Comparison of ENCODE assay signal across 19 cellular contexts in the genomic region with DNA sequence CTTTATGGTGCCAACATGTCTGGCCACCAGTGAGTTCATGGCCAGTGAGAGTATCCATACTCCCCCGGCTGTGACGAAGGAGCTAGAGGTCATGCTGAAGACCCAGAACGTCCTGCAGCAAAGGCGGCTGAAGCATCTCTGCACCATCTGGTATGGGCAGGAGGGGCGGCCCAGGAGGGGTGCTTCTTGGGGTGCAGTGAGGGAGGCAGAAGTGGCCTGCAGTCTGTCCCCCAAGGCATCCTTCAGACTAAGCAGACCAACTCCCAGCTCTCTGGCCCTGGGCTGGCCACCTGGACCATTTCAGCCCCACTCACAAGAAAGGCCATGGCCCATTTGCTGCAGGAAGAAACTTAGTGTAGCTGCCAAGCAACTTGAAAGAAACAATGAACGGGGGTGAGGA. TPM values are rescaled to one million over a fixed set of nuclear protein-coding genes. Genes with fewer than 3 reads are reported as not detected.
A peak's percentile ranks its signal among the peaks of the same experiment; 100 is the strongest.
DNase-seq lines count a peak whose midpoint lies in the region; ATAC-seq and TF ChIP-seq lines count a peak whose summit lies in the region.
"Had no signal": no experiment of that assay in that cellular context is flagged by ENCODE, and none has a peak within 500 bp of the region (broad histone marks: within the 10 kb centered on the region; RNA-seq: fewer than 3 reads in every experiment).

No MANE protein-coding gene starts in this region.

- H3K4me1 ChIP-seq in esophagus muscularis mucosa (no peaks in the 10 kb centered on the region), spleen (no peaks in the 10 kb centered on the region), uterus (no peaks in the 10 kb centered on the region), left ventricle myocardium inferior (no peaks in the 10 kb centered on the region), H9 (ENCODE audit: insufficient read depth, low read length) (no peaks in the 10 kb centered on the region)
- H3K4me1 ChIP-seq: BE2C, Caco-2 had no signal

- H4K91ac ChIP-seq in H9 (ENCODE audit: insufficient read length, low read depth, low read length), result no peak overlapping the region

- H2BK12ac ChIP-seq in H9 (ENCODE audit: insufficient read length, low read depth, low read length), result no peak overlapping the region

- H3K4me1 Mint-ChIP-seq in nephron progenitor cell (peaks cover 4% of the 10 kb centered on the region), H9 (peaks cover 0 to 6% of the 10 kb centered on the region in 2 experiments; a peak in 2 of 4 replicates)
- H3K4me1 Mint-ChIP-seq in activated CD8-positive, alpha-beta T cell treated with anti-CD3 and anti-CD28 coated beads, Interleukin-2, amount 10 ng/mL, durations not matched to agents 7 days and 5 days (ENCODE audit: low read depth), result peaks cover 12% of the 10 kb centered on the region

- no peak overlapping the region for H2AFZ ChIP-seq in H9 (ENCODE audit: low read length)

- H3K27me3 ChIP-seq in H7 (ENCODE audit: control insufficient read depth, insufficient read depth, low read length) (no peaks in the 10 kb centered on the region), esophagus muscularis mucosa (no peaks in the 10 kb centered on the region), spleen (replicated peaks in 1 of 7) (no peaks in the 10 kb centered on the region), uterus (no peaks in the 10 kb centered on the region), left ventricle myocardium inferior (ENCODE audit: low read depth) (no peaks in the 10 kb centered on the region), H9 (ENCODE audit: insufficient read depth, low read length) (no peaks in the 10 kb centered on the region)
- H3K27me3 ChIP-seq: BE2C; BLaER1 treated with 17β-estradiol and CSF1 and Interleukin-3, amounts not matched to agents 10 nM and 100 nM had no signal

- CTCF ChIA-PET in activated CD8-positive, alpha-beta T cell treated with anti-CD3 and anti-CD28 coated beads, Interleukin-2, amount 10 ng/mL, durations not matched to agents 7 days and 5 days (lab: Charles Lee), result no interaction called here

- H3K9me3 Mint-ChIP-seq in nephron progenitor cell (no peaks in the 10 kb centered on the region), H9 (no peaks in the 10 kb centered on the region; a peak in 1 of 5 replicates)
- H3K9me3 Mint-ChIP-seq in activated CD8-positive, alpha-beta T cell treated with anti-CD3 and anti-CD28 coated beads, Interleukin-2, amount 10 ng/mL, durations not matched to agents 7 days and 5 days (ENCODE audit: insufficient read depth), result no peaks in the 10 kb centered on the region
- H3K9me3 Mint-ChIP-seq: CD4-positive, alpha-beta T cell; CD8-positive, alpha-beta T cell had no signal

- no peak overlapping the region for H2BK20ac ChIP-seq in H9 (ENCODE audit: low read depth, low read length, poor library complexity, severe bottlenecking)

- H3K36me3 Mint-ChIP-seq in nephron progenitor cell (ENCODE audit: low read depth) (peaks cover 29% of the 10 kb centered on the region), H9 (ENCODE audit: insufficient read depth in 1 of 3, low read depth in 3 of 3) (peaks cover 5 to 35% (median 22%) of the 10 kb centered on the region in 3 experiments)
- H3K36me3 Mint-ChIP-seq in activated CD8-positive, alpha-beta T cell treated with anti-CD3 and anti-CD28 coated beads, Interleukin-2, amount 10 ng/mL, durations not matched to agents 7 days and 5 days (ENCODE audit: low read depth), result peaks cover 6% of the 10 kb centered on the region

- H3K4ac ChIP-seq in H9 (ENCODE audit: low read depth, low read length), result no peak overlapping the region

- H4K20me1 ChIP-seq in H9 (ENCODE audit: control insufficient read depth, insufficient read depth, insufficient read length), result no peaks in the 10 kb centered on the region
- H4K20me1 ChIP-seq: BLaER1 treated with 17β-estradiol and CSF1 and Interleukin-3, amounts not matched to agents 10 nM and 100 nM had no signal

- no peak overlapping the region for H2BK5ac ChIP-seq in H9 (ENCODE audit: insufficient read length, low read length)

- H3K4me3 ChIP-seq in H7 (ENCODE audit: insufficient read depth, low read depth, low read length) (no peak overlapping the region), esophagus muscularis mucosa (no peak overlapping the region), spleen (no peak overlapping the region), uterus (no peak overlapping the region), left ventricle myocardium inferior (no peak overlapping the region)
- H3K4me3 ChIP-seq: BLaER1 treated with 17β-estradiol and CSF1 and Interleukin-3, amounts not matched to agents 10 nM and 100 nM had no signal

- H3K27ac ChIP-seq in esophagus muscularis mucosa (replicated peaks in 1 of 4), result no peak overlapping the region
- H3K27ac ChIP-seq in spleen, result no peak overlapping the region
- no peak overlapping the region for H3K27ac ChIP-seq in uterus
- H3K27ac ChIP-seq in left ventricle myocardium inferior (replicated peaks), result no peak overlapping the region
- H3K27ac ChIP-seq in H9 (ENCODE audit: insufficient read length, low read depth, low read length), result no peak overlapping the region
- H3K27ac ChIP-seq: BLaER1 treated with 17β-estradiol and CSF1 and Interleukin-3, amounts not matched to agents 10 nM and 100 nM; C4-2B had no signal

- no peaks in the 10 kb centered on the region for H3K79me1 ChIP-seq in H9 (ENCODE audit: insufficient read depth, low read depth, low read length, poor library complexity, severe bottlenecking)

- no peak overlapping the region for H4K8ac ChIP-seq in H9 (replicated peaks; ENCODE audit: insufficient read length, low read depth, low read length)

- TF ChIP-seq CTCF in esophagus muscularis mucosa (IDR thresholded peaks at IDR 0.05), result no peak
- no peak for TF ChIP-seq CTCF in nephron progenitor cell (IDR thresholded peaks at IDR 0.05)
- TF ChIP-seq CTCF in spleen (IDR thresholded peaks at IDR 0.05 in 8 of 11, conservative IDR thresholded peaks at IDR 0.05 in 3 of 11), result no peak
- TF ChIP-seq CTCF in uterus (IDR thresholded peaks at IDR 0.05), result no peak
- no peak for TF ChIP-seq CTCF in left ventricle myocardium inferior (IDR thresholded peaks at IDR 0.05; ENCODE audit: borderline replicate concordance)
- TF ChIP-seq CTCF in H9 (conservative IDR thresholded peaks at IDR 0.05), result no peak

- no peak overlapping the region for H3T11ph ChIP-seq in H9 (ENCODE audit: low read length)

- no peak overlapping the region for H3K9ac ChIP-seq in H9 (ENCODE audit: extremely low read depth, insufficient read length, low read length)
- H3K9ac ChIP-seq: BLaER1 treated with 17β-estradiol and CSF1 and Interleukin-3, amounts not matched to agents 10 nM and 100 nM had no signal

- H3K18ac ChIP-seq in H9 (ENCODE audit: insufficient read length, low read depth, low read length), result no peak overlapping the region

- POLR2A ChIA-PET in activated CD8-positive, alpha-beta T cell treated with anti-CD3 and anti-CD28 coated beads, Interleukin-2, amount 10 ng/mL, durations not matched to agents 7 days and 5 days (lab: Charles Lee), result no interaction called here

- no peak overlapping the region for H2BK15ac ChIP-seq in H9 (ENCODE audit: low read depth, low read length)

- no peak for TF ChIP-seq EP300 in esophagus muscularis mucosa (IDR thresholded peaks at IDR 0.05)

- no peak overlapping the region for H3K4me2 ChIP-seq in H9 (ENCODE audit: insufficient read depth, insufficient read length, low read length)

- intact Hi-C loops in esophagus muscularis mucosa (cut with DNase I) (no loop called here), spleen (cut with DNase I; ENCODE audit: low total_unique reads) (no loop called here), uterus (cut with DNase I; ENCODE audit: low total_unique reads) (no loop called here), left ventricle myocardium inferior (cut with micrococcal nuclease) (no loop called here)

- H2BK120ac ChIP-seq in H9 (ENCODE audit: low read depth, low read length, poor library complexity, severe bottlenecking), result no peak overlapping the region

- TF ChIP-seq POLR2A in esophagus muscularis mucosa (IDR thresholded peaks at IDR 0.05; ENCODE audit: low read depth) (no peak), spleen (IDR thresholded peaks at IDR 0.05) (no peak), uterus (IDR thresholded peaks at IDR 0.05) (no peak)

- H3K27me3 Mint-ChIP-seq in nephron progenitor cell (ENCODE audit: low read depth, poor library complexity) (peaks cover 3% of the 10 kb centered on the region), H9 (ENCODE audit: low read depth) (no peaks in the 10 kb centered on the region)
- no peaks in the 10 kb centered on the region for H3K27me3 Mint-ChIP-seq in activated CD8-positive, alpha-beta T cell treated with anti-CD3 and anti-CD28 coated beads, Interleukin-2, amount 10 ng/mL, durations not matched to agents 7 days and 5 days (ENCODE audit: low read depth)
- H3K27me3 Mint-ChIP-seq: CD4-positive, alpha-beta T cell had no signal

- peaks cover 10% of the 10 kb centered on the region for H3K36me3 ChIP-seq in H7 (replicated peaks; ENCODE audit: control insufficient read depth, insufficient read depth, low read length)
- peaks cover 6 to 98% (median 78%) of the 10 kb centered on the region in 4 donors for H3K36me3 ChIP-seq in esophagus muscularis mucosa
- H3K36me3 ChIP-seq in spleen, result peaks cover 0 to 94% (median 35%) of the 10 kb centered on the region in 6 donors
- H3K36me3 ChIP-seq in uterus, result no peaks in the 10 kb centered on the region
- H3K36me3 ChIP-seq in left ventricle myocardium inferior, result peaks cover 70% of the 10 kb centered on the region
- H3K36me3 ChIP-seq: BE2C; BLaER1 treated with 17β-estradiol and CSF1 and Interleukin-3, amounts not matched to agents 10 nM and 100 nM had no signal

- H3K4me3 Mint-ChIP-seq in nephron progenitor cell, result no peak overlapping the region
- H3K4me3 Mint-ChIP-seq in activated CD8-positive, alpha-beta T cell treated with anti-CD3 and anti-CD28 coated beads, Interleukin-2, amount 10 ng/mL, durations not matched to agents 7 days and 5 days, result no peak overlapping the region
- H3K4me3 Mint-ChIP-seq in H9, result no peak overlapping the region
- H3K4me3 Mint-ChIP-seq: CD4-positive, alpha-beta T cell; CD8-positive, alpha-beta T cell had no signal

- DNase-seq in H7, result peak; percentile 11
- peak; percentile 70 for DNase-seq in esophagus muscularis mucosa (ENCODE audit: extremely low spot score)
- no peak for DNase-seq in nephron progenitor cell
- peak; percentile 54 for DNase-seq in spleen
- no peak for DNase-seq in uterus
- no peak for DNase-seq in activated CD8-positive, alpha-beta T cell treated with anti-CD3 and anti-CD28 coated beads, Interleukin-2, amount 10 ng/mL, durations not matched to agents 7 days and 5 days
- no peak for DNase-seq in left ventricle myocardium inferior
- no peak for DNase-seq in H9
- DNase-seq: 8988T; ACHN; BE2C; Caco-2; Calu3; CD4-positive, alpha-beta T cell; CD8-positive, alpha-beta T cell; DMS79 treated with DMSO at 0.1 percent for 48 hours; GF-D8 had no signal

- H3K14ac ChIP-seq in H9 (ENCODE audit: insufficient read depth, low read length), result no peak overlapping the region; the same call in 1 of the 2 replicates

- H3K23ac ChIP-seq in H9 (ENCODE audit: insufficient read length, low read depth, low read length), result no peak overlapping the region

- no peaks in the 10 kb centered on the region for H3K9me3 ChIP-seq in esophagus muscularis mucosa
- H3K9me3 ChIP-seq in spleen, result no peaks in the 10 kb centered on the region
- no peaks in the 10 kb centered on the region for H3K9me3 ChIP-seq in uterus
- no peaks in the 10 kb centered on the region for H3K9me3 ChIP-seq in left ventricle myocardium inferior (replicated peaks)
- no peaks in the 10 kb centered on the region for H3K9me3 ChIP-seq in H9 (ENCODE audit: control insufficient read depth, low read depth, low read length)
- H3K9me3 ChIP-seq: BE2C, Caco-2 had no signal

- H3K27ac Mint-ChIP-seq in nephron progenitor cell, result peak overlapping the region; percentile 63
- no peak overlapping the region for H3K27ac Mint-ChIP-seq in activated CD8-positive, alpha-beta T cell treated with anti-CD3 and anti-CD28 coated beads, Interleukin-2, amount 10 ng/mL, durations not matched to agents 7 days and 5 days
- no peak overlapping the region for H3K27ac Mint-ChIP-seq in H9
- H3K27ac Mint-ChIP-seq: CD4-positive, alpha-beta T cell; CD8-positive, alpha-beta T cell had no signal

- ATAC-seq in activated CD8-positive, alpha-beta T cell treated with anti-CD3 and anti-CD28 coated beads, Interleukin-2, amount 10 ng/mL, durations not matched to agents 7 days and 5 days, result no peak
- ATAC-seq: CD8-positive, alpha-beta T cell had no signal

- H2AK5ac ChIP-seq in H9 (ENCODE audit: insufficient read length, low read length), result no peak overlapping the region

- H4K5ac ChIP-seq in H9 (ENCODE audit: insufficient read length, low read depth, low read length), result no peak overlapping the region

- H3K56ac ChIP-seq in H9 (ENCODE audit: insufficient read length, low read depth, low read length), result no peak overlapping the region

- no peaks in the 10 kb centered on the region for H3K79me2 ChIP-seq in H9 (ENCODE audit: insufficient read depth, low read length)

- H3K23me2 ChIP-seq in H9 (ENCODE audit: insufficient read length, low read depth, low read length, poor library complexity, severe bottlenecking), result no peaks in the 10 kb centered on the region

- 86% methylated on average over 3 of the region's 6 CpGs for WGBS in esophagus muscularis mucosa
- WGBS in spleen, 5 donors, result 78 to 98% (median 91%) methylated on average over 6 of the region's 6 CpGs
- no CpG with 5 or more reads among the region's 6 CpGs for WGBS in H9 (ENCODE audit: extremely low coverage, insufficient read length, low lambda C conversion rate)

RNA-seq across cellular contexts. Expression of a gene that starts 11.0 kb away (rescaled TPM):
- total RNA-seq in H7 (2014; rRNA removed; shearing (Covaris generic)), result 4.7 and 6.2 TPM in 2 replicates
- total RNA-seq in esophagus muscularis mucosa, result 10 to 100 TPM in 1 of 4 donors, 1 to 10 TPM in 3; 1.9 to 15.0 (median 4.0) TPM
- 10 to 100 TPM in 2 of 7 donors, 1 to 10 TPM in 5; 4.6 to 14.7 (median 9.5) TPM for total RNA-seq in spleen
- 1 to 10 TPM; 3.3 to 4.2 (median 4.2) TPM for polyA plus RNA-seq in spleen
- 10 to 100 TPM in 1 of 4 donors, 1 to 10 TPM in 3; 6.6 to 20.2 (median 9.5) TPM for total RNA-seq in uterus
- total RNA-seq in activated CD8-positive, alpha-beta T cell treated with anti-CD3 and anti-CD28 coated beads, Interleukin-2, amount 10 ng/mL, durations not matched to agents 7 days and 5 days, result 1 to 10 TPM; 3.6 to 5.1 TPM
- total RNA-seq in left ventricle myocardium inferior, result 2.4 TPM
- total RNA-seq in H9 (2021), result 5.9 and 6.1 TPM in 2 replicates

Comparison
In these comparisons a context has a peak if more than half of its experiments do, and no peak if none do; other contexts are left out.
1. DNase-seq: peak in H7 (single experiment), esophagus muscularis mucosa (single experiment) and spleen (single experiment); none in nephron progenitor cell (single experiment), uterus (0 of 2), activated CD8-positive, alpha-beta T cell treated with anti-CD3 and anti-CD28 coated beads, Interleukin-2, amount 10 ng/mL, durations not matched to agents 7 days and 5 days (single experiment), left ventricle myocardium inferior (single experiment) and H9 (single experiment).